In genomic region chr20:58691773-58692578, GRCh38 we compare ENCODE assay signal across 8 cellular contexts. TPM values are rescaled to one million over a fixed set of nuclear protein-coding genes. Genes with fewer than 3 reads are reported as not detected.
DNase-seq lines count a peak whose midpoint lies in the region; ATAC-seq and TF ChIP-seq lines count a peak whose summit lies in the region.

No MANE protein-coding gene starts in this region.

- no peaks in the 10 kb centered on the region for H3K9me3 Mint-ChIP-seq in naive thymus-derived CD8-positive, alpha-beta T cell

- peak overlapping the region; percentile 28 to 91 (median 70) for H3K27ac Mint-ChIP-seq in naive thymus-derived CD8-positive, alpha-beta T cell

- H3K4me1 ChIP-seq in OCI-LY3 (ENCODE audit: low read length), result peaks cover 13% of the 10 kb centered on the region
- peaks cover 5% of the 10 kb centered on the region for H3K4me1 ChIP-seq in effector memory CD4-positive, alpha-beta T cell (ENCODE audit: control insufficient read depth, insufficient read depth, low read length, poor library complexity, severe bottlenecking)

- H3K9me3 ChIP-seq in OCI-LY3 (ENCODE audit: insufficient read depth, low read length), result no peaks in the 10 kb centered on the region
- no peaks in the 10 kb centered on the region for H3K9me3 ChIP-seq in effector memory CD4-positive, alpha-beta T cell (ENCODE audit: control insufficient read depth, low read length)

- H3K4me1 Mint-ChIP-seq in naive thymus-derived CD8-positive, alpha-beta T cell, result peaks cover 3 to 13% (median 9%) of the 10 kb centered on the region in 4 donors

- H3K27ac ChIP-seq in OCI-LY3 (ENCODE audit: low read length), result no peak overlapping the region
- H3K27ac ChIP-seq in effector memory CD4-positive, alpha-beta T cell (ENCODE audit: insufficient read depth, low read length, poor library complexity, severe bottlenecking), result peak overlapping the region; percentile 66

- peaks cover 10% of the 10 kb centered on the region for H3K79me2 ChIP-seq in OCI-LY3 (ENCODE audit: low read length)

- peak overlapping the region; percentile 64 for H3K4me2 ChIP-seq in OCI-LY3 (ENCODE audit: low read length)

- no peaks in the 10 kb centered on the region for H3K27me3 ChIP-seq in OCI-LY3 (ENCODE audit: low read depth, low read length)
- no peaks in the 10 kb centered on the region for H3K27me3 ChIP-seq in effector memory CD4-positive, alpha-beta T cell (replicated peaks; ENCODE audit: control insufficient read depth, insufficient read depth, low read length, poor library complexity, severe bottlenecking)

- peak overlapping the region; percentile 59 for H3K9ac ChIP-seq in OCI-LY3 (ENCODE audit: low read length)

- peaks cover 0 to 5% (median 4%) of the 10 kb centered on the region in 3 donors for H3K36me3 Mint-ChIP-seq in naive thymus-derived CD8-positive, alpha-beta T cell

- TF ChIP-seq POLR2A in GM18505 (IDR thresholded peaks at IDR 0.05; ENCODE audit: borderline replicate concordance, extremely low read depth, insufficient read depth, insufficient read length), result no peak

- H3K4me3 Mint-ChIP-seq in naive thymus-derived CD8-positive, alpha-beta T cell, result peak overlapping the region in 9 of 10 donors; percentile 29 to 74 (median 61)

- no peak for TF ChIP-seq CTCF in GM12864 (IDR thresholded peaks at IDR 0.05; ENCODE audit: low read depth, low read length, missing control alignments)
- no peak for TF ChIP-seq CTCF in OCI-LY3 (IDR thresholded peaks at IDR 0.05; ENCODE audit: low read depth, low read length)

- H3K4me3 ChIP-seq in GM12864 (ENCODE audit: low read depth, low read length) (peak overlapping the region; percentile 30), OCI-LY3 (ENCODE audit: low read length) (peak overlapping the region; percentile 65)
- no peak overlapping the region for H3K4me3 ChIP-seq in effector memory CD4-positive, alpha-beta T cell (ENCODE audit: insufficient read depth, low read depth, low read length, poor library complexity, severe bottlenecking)

- no peak for ATAC-seq in naive thymus-derived CD8-positive, alpha-beta T cell
- ATAC-seq in GM18505 (IDR thresholded peaks at IDR 0.05; ENCODE audit: unreplicated experiment), result no peak

- POLR2A ChIA-PET in naive thymus-derived CD8-positive, alpha-beta T cell (lab: Charles Lee), result interaction anchor here (0.7 to 6.5 kb wide), 5 partner anchors 32 to 396 kb away, joined by 3 to 67 read pairs (median 5); partner anchors contain the start of gene STX16

- no peaks in the 10 kb centered on the region for H3K27me3 Mint-ChIP-seq in naive thymus-derived CD8-positive, alpha-beta T cell

- H2AFZ ChIP-seq in OCI-LY3 (ENCODE audit: low read depth, low read length), result peak overlapping the region; percentile 87

- no peaks in the 10 kb centered on the region for H4K20me1 ChIP-seq in OCI-LY3 (ENCODE audit: insufficient read depth, low read length)

- peaks cover 15% of the 10 kb centered on the region for H3K36me3 ChIP-seq in OCI-LY3 (replicated peaks; ENCODE audit: low read depth, low read length)
- no peaks in the 10 kb centered on the region for H3K36me3 ChIP-seq in effector memory CD4-positive, alpha-beta T cell (ENCODE audit: control insufficient read depth, insufficient read depth, low read length)

- DNase-seq in GM12864 (ENCODE audit: low read depth) (no peak), NCI-H146 (lab: John Stamatoyannopoulos, UW) (no peak), putamen (ENCODE audit: low spot score) (no peak), hepatic stellate cell (ENCODE audit: low spot score) (no peak)
- no peak for DNase-seq in effector memory CD4-positive, alpha-beta T cell
- no peak for DNase-seq in naive thymus-derived CD8-positive, alpha-beta T cell

RNA-seq across cellular contexts. Expression of gene NPEPL1, which starts 0.6 kb away (rescaled TPM):
- 10 to 100 TPM; 43.1 to 44.8 TPM for total RNA-seq in naive thymus-derived CD8-positive, alpha-beta T cell
- 1 to 10 TPM; 5.3 to 6.3 (median 5.5) TPM for polyA plus RNA-seq in naive thymus-derived CD8-positive, alpha-beta T cell

RNA-seq across cellular contexts. Expression of gene STX16, which starts 40.9 kb away (rescaled TPM):
- total RNA-seq in naive thymus-derived CD8-positive, alpha-beta T cell, result 100 to 1,000 TPM; 183 to 205 TPM
- polyA plus RNA-seq in naive thymus-derived CD8-positive, alpha-beta T cell, result 10 to 100 TPM; 23.2 to 35.9 (median 30.4) TPM
